Comparison of ENCODE assay signal across 9 cellular contexts in genomic region chr10:98268694-98269386, GRCh38. TPM values are rescaled to one million over a fixed set of nuclear protein-coding genes. Genes with fewer than 3 reads are reported as not detected.
DNase-seq lines count a peak whose midpoint lies in the region; ATAC-seq and TF ChIP-seq lines count a peak whose summit lies in the region.
"Had no signal": no experiment of that assay in that cellular context is flagged by ENCODE, and none has a peak within 500 bp of the region (broad histone marks: within the 10 kb centered on the region; RNA-seq: fewer than 3 reads in every experiment).

No MANE protein-coding gene starts in this region.

- no peaks in the 10 kb centered on the region for H3K36me3 Mint-ChIP-seq in endodermal cell (ENCODE audit: low read depth)

- H3K36me3 ChIP-seq in endodermal cell (ENCODE audit: control insufficient read depth, insufficient read depth, low read length): no peaks in the 10 kb centered on the region
- H3K36me3 ChIP-seq in osteoblast (ENCODE audit: insufficient read depth, low read length): peaks cover 5% of the 10 kb centered on the region
- H3K36me3 ChIP-seq: neutrophil had no signal

- H3K27ac Mint-ChIP-seq in endodermal cell: no peak overlapping the region

- no peak overlapping the region for H3K4me3 ChIP-seq in endodermal cell (ENCODE audit: low read length)
- H3K4me3 ChIP-seq in osteoblast (ENCODE audit: insufficient read depth, low read length): peak overlapping the region; percentile 70

- DNase-seq in COLO668 (lab: John Stamatoyannopoulos, UW; ENCODE audit: unreplicated experiment) (peak; percentile 76), NCI-H1092 treated with DMSO at 0.1 percent for 48 hours (lab: John Stamatoyannopoulos, UW) (peak; percentile 73), endodermal cell (no peak), osteoblast (ENCODE audit: insufficient read length, low spot score, missing footprints) (peak; percentile 95), DMS153 treated with DMSO at 0.1 percent for 48 hours (lab: John Stamatoyannopoulos, UW; ENCODE audit: unreplicated experiment) (no peak), kidney glomerular epithelial cell (lab: John Stamatoyannopoulos, UW) (no peak)

- no peaks in the 10 kb centered on the region for H3K27me3 ChIP-seq in endodermal cell (ENCODE audit: control insufficient read depth, insufficient read depth, low read length, poor library complexity, severe bottlenecking)
- H3K27me3 ChIP-seq in osteoblast (ENCODE audit: insufficient read depth, low read length): peaks cover 7% of the 10 kb centered on the region

- peak overlapping the region; percentile 63 for H3K4me3 Mint-ChIP-seq in endodermal cell

- H3K79me2 ChIP-seq in osteoblast (ENCODE audit: insufficient read depth, low read length): peaks cover 5% of the 10 kb centered on the region

- no peak for TF ChIP-seq CTCF in endodermal cell (conservative IDR thresholded peaks at IDR 0.05)
- no peak for TF ChIP-seq CTCF in osteoblast (IDR thresholded peaks at IDR 0.05; ENCODE audit: extremely low read depth, low read depth, low read length)

- no peaks in the 10 kb centered on the region for H3K9me3 ChIP-seq in endodermal cell (ENCODE audit: control insufficient read depth, low read length)
- H3K9me3 ChIP-seq in osteoblast (ENCODE audit: low read depth, low read length): no peaks in the 10 kb centered on the region
- H3K9me3 ChIP-seq: neutrophil had no signal

- peaks cover 5% of the 10 kb centered on the region for H4K20me1 ChIP-seq in osteoblast (ENCODE audit: insufficient read depth, low read length)

- H3K4me1 ChIP-seq in endodermal cell (ENCODE audit: control insufficient read depth, insufficient read depth, low read length): peaks cover 5% of the 10 kb centered on the region
- peaks cover 33% of the 10 kb centered on the region for H3K4me1 ChIP-seq in osteoblast (ENCODE audit: insufficient read depth, low read length)

- H3K27ac ChIP-seq in endodermal cell (ENCODE audit: low read depth, low read length) (no peak overlapping the region), osteoblast (ENCODE audit: low read depth, low read length) (peak overlapping the region; percentile 59)
- H3K27ac ChIP-seq: neutrophil had no signal

- ATAC-seq in HG03469 (IDR thresholded peaks at IDR 0.05; ENCODE audit: unreplicated experiment) (no peak), HG03095 (IDR thresholded peaks at IDR 0.05; ENCODE audit: unreplicated experiment) (no peak)

- WGBS in endodermal cell (ENCODE audit: insufficient coverage in 1 of 2, insufficient read length in 1 of 2), 2 experiments: 23 to 43% methylated on average over 5 to 16 of the region's 16 CpGs

- H2AFZ ChIP-seq in osteoblast (ENCODE audit: low read length): peak overlapping the region; percentile 57

- peaks cover 26% of the 10 kb centered on the region for H3K27me3 Mint-ChIP-seq in endodermal cell (ENCODE audit: insufficient read depth)

- peaks cover 27% of the 10 kb centered on the region for H3K4me1 Mint-ChIP-seq in endodermal cell

- H3K4me2 ChIP-seq in osteoblast (ENCODE audit: insufficient read depth, low read length): peak overlapping the region; percentile 82

- H3K9ac ChIP-seq in endodermal cell (ENCODE audit: extremely low read depth, low read length, poor library complexity, severe bottlenecking): peak overlapping the region; percentile 15

- H3K9me3 Mint-ChIP-seq in endodermal cell: no peaks in the 10 kb centered on the region

RNA-seq across cellular contexts. Expression of gene LOXL4, which starts 0.8 kb away (rescaled TPM):
- under 1 TPM; 0.57 to 0.77 TPM for total RNA-seq in endodermal cell
- 4.0 TPM for polyA plus RNA-seq in endodermal cell (2013, experiment 1 of 2)
- polyA plus RNA-seq in endodermal cell (2013, experiment 2 of 2): 4.2 TPM
- 28.6 and 36.6 TPM in 2 replicates for total RNA-seq in osteoblast

Comparison
In these comparisons a context has a peak if more than half of its experiments do, and no peak if none do; other contexts are left out.
1. DNase-seq: peak in COLO668 (single experiment), NCI-H1092 treated with DMSO at 0.1 percent for 48 hours (single experiment) and osteoblast (single experiment); none in endodermal cell (single experiment), DMS153 treated with DMSO at 0.1 percent for 48 hours (single experiment) and kidney glomerular epithelial cell (single experiment).
2. RNA of gene LOXL4, which starts 0.8 kb away (total RNA-seq): 28.6 to 36.6 TPM in osteoblast; 0.57 to 0.77 TPM in endodermal cell; every median in the first group is over 10 times any median in the second.